ENCODE assay signal across 8 cellular contexts in genomic region chr12:121812921-121813896, GRCh38. TPM values are rescaled to one million over a fixed set of nuclear protein-coding genes. Genes with fewer than 3 reads are reported as not detected.
DNase-seq lines count a peak whose midpoint lies in the region; ATAC-seq and TF ChIP-seq lines count a peak whose summit lies in the region.

No MANE protein-coding gene starts in this region.

- peaks cover 0 to 41% (median 33%) of the 10 kb centered on the region in 12 donors for H3K4me1 ChIP-seq in heart left ventricle
- peaks cover 26% of the 10 kb centered on the region for H3K4me1 ChIP-seq in skeletal muscle satellite cell (ENCODE audit: control insufficient read depth, insufficient read depth, low read length)

- 40 to 49% (median 45%) methylated on average over 24 to 25 of the region's 25 CpGs for WGBS in heart left ventricle, 4 donors

- H3K36me3 ChIP-seq in heart left ventricle (peaks cover 8 to 80% (median 67%) of the 10 kb centered on the region in 9 donors), skeletal muscle satellite cell (ENCODE audit: insufficient read depth, low read length) (peaks cover 77% of the 10 kb centered on the region)

- H3K27me3 ChIP-seq in heart left ventricle, result no peaks in the 10 kb centered on the region
- H3K27me3 ChIP-seq in skeletal muscle satellite cell (ENCODE audit: control insufficient read depth, insufficient read depth, low read length), result no peaks in the 10 kb centered on the region

- CTCF ChIA-PET in activated CD4-positive, alpha-beta memory T cell treated with anti-CD3 and anti-CD28 coated beads for 36 hours (lab: Charles Lee), result interaction anchor here (0.8 to 17.6 kb wide), 7 partner anchors 15 to 75 kb away, joined by 3 to 856 read pairs (median 14); partner anchors contain the start of genes PSMD9, RHOF and SETD1B

- peaks cover 19% of the 10 kb centered on the region for H3K36me3 Mint-ChIP-seq in HFFc6 (ENCODE audit: low read depth)
- H3K36me3 Mint-ChIP-seq in activated CD4-positive, alpha-beta memory T cell treated with anti-CD3 and anti-CD28 coated beads for 36 hours, result peaks cover 44% of the 10 kb centered on the region

- no peaks in the 10 kb centered on the region for H3K9me3 Mint-ChIP-seq in HFFc6
- H3K9me3 Mint-ChIP-seq in activated CD4-positive, alpha-beta memory T cell treated with anti-CD3 and anti-CD28 coated beads for 36 hours, result no peaks in the 10 kb centered on the region

- peaks cover 30% of the 10 kb centered on the region for H3K4me1 Mint-ChIP-seq in HFFc6 (ENCODE audit: low read depth)
- H3K4me1 Mint-ChIP-seq in activated CD4-positive, alpha-beta memory T cell treated with anti-CD3 and anti-CD28 coated beads for 36 hours (ENCODE audit: low read depth), result peaks cover 37% of the 10 kb centered on the region

- TF ChIP-seq CTCF in HFFc6 (IDR thresholded peaks at IDR 0.05) (no peak), heart left ventricle (IDR thresholded peaks at IDR 0.05) (no peak)

- H3K9ac ChIP-seq in skeletal muscle satellite cell (ENCODE audit: low read depth, low read length), result no peak overlapping the region

- POLR2A ChIA-PET in activated CD4-positive, alpha-beta memory T cell treated with anti-CD3 and anti-CD28 coated beads for 36 hours (lab: Charles Lee), result interaction anchor here (0.6 to 3.5 kb wide), 2 partner anchors 16 to 26 kb away, joined by 3 to 86 read pairs; partner anchors contain the start of gene RHOF

- intact Hi-C loops in activated CD4-positive, alpha-beta memory T cell treated with anti-CD3 and anti-CD28 coated beads for 36 hours (cut with micrococcal nuclease), result loop anchor here (1.0 to 5.0 kb wide), 3 partner anchors 18 to 76 kb away; partner anchors contain the start of gene PSMD9
- intact Hi-C loops in heart left ventricle (cut with DNase I), result loop anchor here (1.0 to 5.0 kb wide), 8 partner anchors 18 to 116 kb away; partner anchors contain the start of gene PSMD9 (in 2 of the 10)

- no peak for TF ChIP-seq POLR2A in heart left ventricle (IDR thresholded peaks at IDR 0.05)

- H3K4me3 ChIP-seq in heart left ventricle (peak overlapping the region in 11 of 12 donors; percentile 43 to 76 (median 60)), skeletal muscle satellite cell (ENCODE audit: low read length) (peak overlapping the region; percentile 75)

- peak overlapping the region; percentile 56 for H3K27ac Mint-ChIP-seq in HFFc6
- peak overlapping the region; percentile 49 for H3K27ac Mint-ChIP-seq in activated CD4-positive, alpha-beta memory T cell treated with anti-CD3 and anti-CD28 coated beads for 36 hours

- DNase-seq in HFFc6, result no peak
- no peak for DNase-seq in activated CD4-positive, alpha-beta memory T cell treated with anti-CD3 and anti-CD28 coated beads for 36 hours
- peak in 1 of 5 donors; percentile 18 for DNase-seq in heart left ventricle
- no peak for DNase-seq in AG08395 (ENCODE audit: low spot score)
- no peak for DNase-seq in A172 (ENCODE audit: low spot score)
- DNase-seq in D341Med (ENCODE audit: low spot score), result no peak

- H3K4me3 Mint-ChIP-seq in HFFc6, result peak overlapping the region; percentile 92
- peak overlapping the region; percentile 79 for H3K4me3 Mint-ChIP-seq in activated CD4-positive, alpha-beta memory T cell treated with anti-CD3 and anti-CD28 coated beads for 36 hours

- H3K27ac ChIP-seq in heart left ventricle, result peak overlapping the region in 8 of 12 donors; percentile 29 to 82 (median 50)

- peak overlapping the region; percentile 95 for H3K4me2 ChIP-seq in skeletal muscle satellite cell (ENCODE audit: low read length)

- no peaks in the 10 kb centered on the region for H3K9me3 ChIP-seq in heart left ventricle
- H3K9me3 ChIP-seq in skeletal muscle satellite cell (replicated peaks; ENCODE audit: low read length), result no peaks in the 10 kb centered on the region

- ATAC-seq in heart left ventricle (peak in 2 of 4 donors; percentile 1 to 2), GM21423 (IDR thresholded peaks at IDR 0.05; ENCODE audit: unreplicated experiment) (no peak)

- H3K27me3 Mint-ChIP-seq in HFFc6 (ENCODE audit: insufficient read depth), result peaks cover 2% of the 10 kb centered on the region
- H3K27me3 Mint-ChIP-seq in activated CD4-positive, alpha-beta memory T cell treated with anti-CD3 and anti-CD28 coated beads for 36 hours, result no peaks in the 10 kb centered on the region

RNA-seq across cellular contexts. Expression of gene SETD1B, which starts 9.4 kb away (rescaled TPM):
- total RNA-seq in HFFc6 (2021; fragmentation: NEBNext Ultra II Directional; extraction: Animal tissue kit (Norgen Biotek cat#: 25700)), result 10 to 100 TPM; 18.5 to 22.0 (median 20.9) TPM
- 10 to 100 TPM; 14.1 to 15.2 TPM for total RNA-seq in activated CD4-positive, alpha-beta memory T cell treated with anti-CD3 and anti-CD28 coated beads for 36 hours
- total RNA-seq in heart left ventricle, result 10 to 100 TPM in 5 of 9 donors, 1 to 10 TPM in 4; 6.2 to 17.0 (median 12.0) TPM
- polyA plus RNA-seq in heart left ventricle, result 1 to 10 TPM; 6.9 to 7.2 TPM
- 3.7 and 3.8 TPM in 2 replicates for total RNA-seq in skeletal muscle satellite cell (2012; rRNA removed)
- total RNA-seq in A172 (2014; rRNA removed; shearing (Covaris generic)), result 1.9 and 2.4 TPM in 2 replicates

RNA-seq across cellular contexts. Expression of gene RHOF, which starts 19.7 kb away (rescaled TPM):
- total RNA-seq in HFFc6 (2021; fragmentation: NEBNext Ultra II Directional; extraction: Animal tissue kit (Norgen Biotek cat#: 25700)), result 1 to 10 TPM; 3.2 to 4.2 (median 3.6) TPM
- 100 to 1,000 TPM; 136 to 141 TPM for total RNA-seq in activated CD4-positive, alpha-beta memory T cell treated with anti-CD3 and anti-CD28 coated beads for 36 hours
- total RNA-seq in heart left ventricle, result 10 to 100 TPM; 18.8 to 45.2 (median 26.6) TPM
- polyA plus RNA-seq in heart left ventricle, result 10 to 100 TPM; 18.8 to 23.8 TPM
- 5.6 and 7.2 TPM in 2 replicates for total RNA-seq in skeletal muscle satellite cell (2012; rRNA removed)
- 1.8 and 2.7 TPM in 2 replicates for total RNA-seq in A172 (2014; rRNA removed; shearing (Covaris generic))

RNA-seq across cellular contexts. Expression of gene HPD, which starts 45.5 kb away (rescaled TPM):
- total RNA-seq in HFFc6 (2021; fragmentation: NEBNext Ultra II Directional; extraction: Animal tissue kit (Norgen Biotek cat#: 25700)), result under 1 TPM in 4 of 6 experiments, not detected in 2; 0.14 to 0.25 (median 0.21) TPM
- total RNA-seq in activated CD4-positive, alpha-beta memory T cell treated with anti-CD3 and anti-CD28 coated beads for 36 hours, result not detected
- total RNA-seq in heart left ventricle, result 1 to 10 TPM in 7 of 9 donors, under 1 TPM in 2; 0.36 to 2.2 (median 1.5) TPM
- 1 to 10 TPM in 1 of 2 donors, under 1 TPM in 1; 0.55 to 1.1 TPM for polyA plus RNA-seq in heart left ventricle
- total RNA-seq in skeletal muscle satellite cell (2012; rRNA removed), result 0.76 and 2.4 TPM in 2 replicates
- total RNA-seq in A172 (2014; rRNA removed; shearing (Covaris generic)), result 0.12 and 1.2 TPM in 2 replicates
